Comparison of ENCODE assay signal across 8 cellular contexts in the genomic region with DNA sequence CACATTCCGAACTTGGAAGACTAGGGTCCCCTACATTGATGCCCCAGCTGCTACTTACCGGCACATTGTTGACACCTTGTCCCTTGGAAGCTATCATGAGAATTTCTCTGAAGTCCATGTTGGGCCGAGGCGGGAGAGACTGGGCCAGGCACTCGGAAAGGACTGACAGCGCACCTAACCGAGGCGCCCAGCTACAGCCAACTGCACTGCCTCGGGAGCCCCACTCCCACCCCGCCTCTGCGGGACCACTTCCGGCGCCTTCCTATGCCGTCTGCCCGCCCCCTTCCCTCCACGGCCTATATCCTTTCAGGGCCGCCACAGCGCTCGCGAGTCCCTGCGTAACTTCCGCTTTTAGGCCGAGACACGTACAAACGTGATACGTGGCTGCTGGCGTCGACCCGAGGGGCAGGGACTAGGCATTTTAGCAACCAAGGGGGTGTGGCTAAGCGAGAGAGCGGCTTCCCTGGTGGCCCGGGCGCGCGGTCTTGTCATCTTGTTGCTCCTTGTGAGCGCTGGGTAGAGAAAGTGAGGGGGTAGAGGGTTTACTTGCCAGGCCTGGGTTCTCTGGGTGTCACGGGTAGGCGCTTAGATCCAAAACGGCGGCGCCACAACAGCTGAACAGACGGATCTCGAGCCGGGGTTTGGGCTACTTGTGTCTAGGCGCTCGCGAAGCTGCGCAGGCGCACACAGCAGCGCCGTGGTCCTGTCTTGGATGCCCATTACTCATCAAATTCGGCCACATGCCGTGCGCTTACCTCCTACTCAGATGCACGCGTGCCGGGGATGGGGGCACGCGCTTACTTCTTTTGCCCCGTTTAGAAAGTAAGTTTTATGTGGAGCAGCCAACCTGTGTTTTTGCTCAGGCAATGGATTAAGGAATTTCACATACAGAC. TPM values are rescaled to one million over a fixed set of nuclear protein-coding genes. Genes with fewer than 3 reads are reported as not detected.
DNase-seq lines count a peak whose midpoint lies in the region; ATAC-seq and TF ChIP-seq lines count a peak whose summit lies in the region.

A gene with protein sequence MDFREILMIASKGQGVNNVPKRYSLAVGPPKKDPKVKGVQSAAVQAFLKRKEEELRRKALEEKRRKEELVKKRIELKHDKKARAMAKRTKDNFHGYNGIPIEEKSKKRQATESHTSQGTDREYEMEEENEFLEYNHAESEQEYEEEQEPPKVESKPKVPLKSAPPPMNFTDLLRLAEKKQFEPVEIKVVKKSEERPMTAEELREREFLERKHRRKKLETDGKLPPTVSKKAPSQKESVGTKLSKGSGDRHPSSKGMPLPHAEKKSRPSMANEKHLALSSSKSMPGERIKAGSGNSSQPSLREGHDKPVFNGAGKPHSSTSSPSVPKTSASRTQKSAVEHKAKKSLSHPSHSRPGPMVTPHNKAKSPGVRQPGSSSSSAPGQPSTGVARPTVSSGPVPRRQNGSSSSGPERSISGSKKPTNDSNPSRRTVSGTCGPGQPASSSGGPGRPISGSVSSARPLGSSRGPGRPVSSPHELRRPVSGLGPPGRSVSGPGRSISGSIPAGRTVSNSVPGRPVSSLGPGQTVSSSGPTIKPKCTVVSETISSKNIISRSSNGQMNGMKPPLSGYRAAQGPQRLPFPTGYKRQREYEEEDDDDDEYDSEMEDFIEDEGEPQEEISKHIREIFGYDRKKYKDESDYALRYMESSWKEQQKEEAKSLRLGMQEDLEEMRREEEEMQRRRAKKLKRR (minus strand): TSS at position 203 of the 893 bp plus-strand sequence. CDS start 85 bp downstream, at position 118.

- H3K36me3 ChIP-seq in ACC112 (ENCODE audit: insufficient read depth, low read length) (no peaks in the 10 kb centered on the region), breast epithelium (no peaks in the 10 kb centered on the region), iPS-20b (ENCODE audit: insufficient read depth, low read depth, low read length) (no peaks in the 10 kb centered on the region)

- DNase-seq in NCI-H2196 treated with DMSO at 0.1 percent for 48 hours (lab: John Stamatoyannopoulos, UW; ENCODE audit: unreplicated experiment) (peak; percentile 97), breast epithelium (ENCODE audit: low spot score in 2 of 2) (peak; percentile 99)

- H3K4me3 ChIP-seq in ACC112 (ENCODE audit: low read depth, low read length) (peak within 1 kb of the TSS; percentile 98), breast epithelium (peak within 1 kb of the TSS; percentile 76 to 93 (median 87)), iPS-20b (ENCODE audit: low read length) (peak within 1 kb of the TSS; percentile 99), skin epidermis (peak within 1 kb of the TSS; percentile 56 to 93 (median 80))

- H3K27me3 ChIP-seq in ACC112 (ENCODE audit: insufficient read depth, low read length) (no peaks in the 10 kb centered on the region), breast epithelium (no peaks in the 10 kb centered on the region), iPS-20b (ENCODE audit: insufficient read depth, low read length) (no peaks in the 10 kb centered on the region)

- TF ChIP-seq CTCF in VCaP (conservative IDR thresholded peaks at IDR 0.05) (no peak), breast epithelium (IDR thresholded peaks at IDR 0.05) (no peak)

- H3K9me3 ChIP-seq in breast epithelium (no peaks in the 10 kb centered on the region), iPS-20b (ENCODE audit: insufficient read depth, low read depth, low read length) (no peaks in the 10 kb centered on the region)

- intact Hi-C loops in breast epithelium (cut with DNase I; ENCODE audit: low total_unique reads), result loop anchor here (5.0 kb wide), 1 partner anchor 818 kb away; no protein-coding TSS in a partner anchor

- peak; percentile 86 for TF ChIP-seq POLR2A in breast epithelium (IDR thresholded peaks at IDR 0.05)

- peaks cover 38% of the 10 kb centered on the region for H3K79me2 ChIP-seq in ACC112 (ENCODE audit: control insufficient read depth, insufficient read depth, low read length, unreplicated experiment)

- H2AFZ ChIP-seq in ACC112 (ENCODE audit: low read length, unreplicated experiment), result peak within 1 kb of the TSS; percentile 93

- peak within 1 kb of the TSS; percentile 90 for H3K9ac ChIP-seq in iPS-20b (ENCODE audit: low read depth, low read length)

- H3K27ac ChIP-seq in ACC112 (ENCODE audit: low read depth, low read length) (peak within 1 kb of the TSS; percentile 87), VCaP (peak within 1 kb of the TSS; percentile 81), breast epithelium (peak within 1 kb of the TSS; percentile 98), iPS-20b (ENCODE audit: low read length) (peak within 1 kb of the TSS; percentile 81), skin epidermis (peak within 1 kb of the TSS; percentile 64 to 98 (median 94))

- peak; percentile 93 for ATAC-seq in GM18870 (IDR thresholded peaks at IDR 0.05; ENCODE audit: unreplicated experiment)
- peak; percentile 96 for ATAC-seq in HG03135 (IDR thresholded peaks at IDR 0.05; ENCODE audit: unreplicated experiment)

- H3K4me1 ChIP-seq in ACC112 (ENCODE audit: control insufficient read depth, insufficient read depth, low read length, unreplicated experiment) (peaks cover 8% of the 10 kb centered on the region), breast epithelium (peaks cover 0 to 11% of the 10 kb centered on the region in 2 donors), iPS-20b (ENCODE audit: insufficient read depth, low read length) (peaks cover 6% of the 10 kb centered on the region; the same call in 1 of the 2 replicates)

RNA-seq across cellular contexts. Expression of the gene that starts here (rescaled TPM):
- 10 to 100 TPM; 19.5 to 30.6 (median 27.5) TPM for total RNA-seq in breast epithelium

Comparison
In these comparisons a context has a peak if more than half of its experiments do, and no peak if none do; other contexts are left out.
1. Peak in every context shown above with its lines: DNase-seq, ATAC-seq, H3K4me3 ChIP-seq and H3K27ac ChIP-seq.